ENCODE assay signal across 18 cellular contexts in the genomic region with DNA sequence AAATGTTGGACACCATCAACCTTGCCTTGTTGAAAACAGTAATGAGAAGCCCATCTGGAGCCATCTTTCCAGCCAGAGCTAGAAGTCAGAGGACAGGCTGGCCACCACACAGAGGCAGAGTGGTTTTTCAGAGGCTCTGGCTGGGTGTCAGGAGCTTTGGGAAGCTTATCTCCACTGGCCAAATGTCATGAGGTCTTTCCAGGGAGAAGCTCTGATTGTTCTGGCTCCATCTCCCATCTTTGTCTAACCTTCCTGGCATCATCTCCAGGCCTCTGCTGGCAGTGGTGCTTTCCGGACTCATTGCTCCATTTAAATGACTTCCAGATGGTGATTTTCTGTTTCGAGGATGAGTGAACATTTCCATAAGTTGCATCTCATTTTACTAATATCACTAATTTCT.
"Had no signal": no experiment of that assay in that cellular context is flagged by ENCODE, and none has a peak within 500 bp of the region (broad histone marks: within the 10 kb centered on the region; RNA-seq: fewer than 3 reads in every experiment).

No MANE protein-coding gene starts in this region.

- H3K4me1 ChIP-seq: transverse colon, vagina had no signal

- H3K9ac ChIP-seq: neural progenitor cell had no signal

- H3K27ac Mint-ChIP-seq: activated naive CD4-positive, alpha-beta T cell treated with anti-CD3 and anti-CD28 coated beads, Interleukin-2, amount 50 U/mL, for 24 hours; naive B cell; neural progenitor cell had no signal

- H3K27me3 ChIP-seq: gastrocnemius medialis, neural progenitor cell, ovary, transverse colon, vagina had no signal

- H3K4me3 ChIP-seq: gastrocnemius medialis, neural progenitor cell, ovary, transverse colon, vagina had no signal

- H3K27me3 Mint-ChIP-seq: activated naive CD4-positive, alpha-beta T cell treated with anti-CD3 and anti-CD28 coated beads, Interleukin-2, amount 50 U/mL, for 24 hours; naive B cell had no signal

- H3K9me3 ChIP-seq: gastrocnemius medialis, ovary, transverse colon, vagina had no signal

- DNase-seq: activated CD4-positive, alpha-beta T cell treated with anti-CD3 and anti-CD28 coated beads for 1 hour; activated CD4-positive, alpha-beta T cell treated with anti-CD3 and anti-CD28 coated beads, Interleukin-2, amount 50 U/mL, for 48 hours; activated effector memory CD4-positive, alpha-beta T cell treated with Interleukin-2 at 50 U/mL for 16 hours; activated T-cell treated with anti-CD3 and anti-CD28 coated beads, Interleukin-2, amount 50 U/mL, for 4 hours; caudate nucleus; mammary epithelial cell; naive B cell; ovary; stimulated activated CD4-positive, alpha-beta T cell treated with anti-CD3 and anti-CD28 coated beads, Interleukin-2, amount 100 ng/mL, for 48 hours; stimulated activated naive CD4-positive, alpha-beta T cell; substantia nigra; SW 1271; transverse colon had no signal

- H2AFZ ChIP-seq: neural progenitor cell had no signal

- ATAC-seq: activated T-cell treated with anti-CD3 and anti-CD28 coated beads, Interleukin-2, amount 50 U/mL, for 4 hours had no signal

- H3K27ac ChIP-seq: gastrocnemius medialis, ovary, transverse colon, vagina, VCaP had no signal

- H3K4me1 Mint-ChIP-seq: activated naive CD4-positive, alpha-beta T cell treated with anti-CD3 and anti-CD28 coated beads, Interleukin-2, amount 50 U/mL, for 24 hours; naive B cell had no signal

- H3K4me3 Mint-ChIP-seq: activated naive CD4-positive, alpha-beta T cell treated with anti-CD3 and anti-CD28 coated beads, Interleukin-2, amount 50 U/mL, for 24 hours; activated T-cell treated with anti-CD3 and anti-CD28 coated beads, Interleukin-2, amount 50 U/mL, for 4 hours; naive B cell; neural progenitor cell had no signal

- H3K9me3 Mint-ChIP-seq: activated naive CD4-positive, alpha-beta T cell treated with anti-CD3 and anti-CD28 coated beads, Interleukin-2, amount 50 U/mL, for 24 hours had no signal

- H3K36me3 ChIP-seq: gastrocnemius medialis, neural progenitor cell, ovary, transverse colon, vagina had no signal

- H3K36me3 Mint-ChIP-seq: activated naive CD4-positive, alpha-beta T cell treated with anti-CD3 and anti-CD28 coated beads, Interleukin-2, amount 50 U/mL, for 24 hours; naive B cell; neural progenitor cell had no signal
